Comparison of ENCODE assay signal across 13 cellular contexts in genomic region chr18:2302628-2303516, GRCh38.
DNase-seq lines count a peak whose midpoint lies in the region; ATAC-seq and TF ChIP-seq lines count a peak whose summit lies in the region.
"Had no signal": no experiment of that assay in that cellular context is flagged by ENCODE, and none has a peak within 500 bp of the region (broad histone marks: within the 10 kb centered on the region; RNA-seq: fewer than 3 reads in every experiment).

No MANE protein-coding gene starts in this region.

- peak overlapping the region; percentile 87 for H3K27ac ChIP-seq in RWPE1
- H3K27ac ChIP-seq: Peyer's patch had no signal

- no peaks in the 10 kb centered on the region for H3K36me3 Mint-ChIP-seq in progenitor cell of endocrine pancreas (ENCODE audit: insufficient read depth)

- no peaks in the 10 kb centered on the region for H3K27me3 Mint-ChIP-seq in progenitor cell of endocrine pancreas

- TF ChIP-seq CTCF in RWPE1 (conservative IDR thresholded peaks at IDR 0.05; ENCODE audit: low read depth) (no peak), progenitor cell of endocrine pancreas (IDR thresholded peaks at IDR 0.05; ENCODE audit: unreplicated experiment) (no peak)

- CTCF ChIA-PET in RWPE1 (lab: Yijun Ruan, JAX): interaction anchor here (0.6 kb wide), 2 partner anchors 109 to 1433 kb away, joined by 3 to 4 read pairs; no protein-coding TSS in a partner anchor

- H3K27ac Mint-ChIP-seq in progenitor cell of endocrine pancreas: peak overlapping the region; percentile 82
- H3K27ac Mint-ChIP-seq: activated CD4-positive, alpha-beta T cell treated with anti-CD3 and anti-CD28 coated beads for 36 hours; activated naive CD4-positive, alpha-beta T cell treated with anti-CD3 and anti-CD28 coated beads for 36 hours; stimulated activated naive CD8-positive, alpha-beta T cell treated with anti-CD3 and anti-CD28 coated beads, Interleukin-15, amount 100 ng/mL, for 72 hours had no signal

- DNase-seq in H4 (ENCODE audit: low spot score) (peak; percentile 7), RWPE1 (ENCODE audit: low spot score) (peak; percentile 92), progenitor cell of endocrine pancreas (ENCODE audit: low spot score, unreplicated experiment) (no peak), nucleus accumbens (lab: John Stamatoyannopoulos, UW) (no peak), NCI-H187 (lab: John Stamatoyannopoulos, UW) (no peak)
- DNase-seq: activated CD4-positive, alpha-beta T cell treated with anti-CD3 and anti-CD28 coated beads for 36 hours; activated naive CD4-positive, alpha-beta T cell treated with anti-CD3 and anti-CD28 coated beads for 36 hours; NCI-H2081; Peyer's patch; stimulated activated naive CD8-positive, alpha-beta T cell treated with anti-CD3 and anti-CD28 coated beads, Interleukin-15, amount 100 ng/mL, for 72 hours had no signal

- peaks cover 8% of the 10 kb centered on the region for H3K4me1 Mint-ChIP-seq in progenitor cell of endocrine pancreas (ENCODE audit: low read depth)
- H3K4me1 Mint-ChIP-seq: activated CD4-positive, alpha-beta T cell treated with anti-CD3 and anti-CD28 coated beads for 36 hours; stimulated activated naive CD8-positive, alpha-beta T cell treated with anti-CD3 and anti-CD28 coated beads, Interleukin-15, amount 100 ng/mL, for 72 hours had no signal

- peak overlapping the region; percentile 9 for H3K4me3 Mint-ChIP-seq in progenitor cell of endocrine pancreas (ENCODE audit: low read depth)
- H3K4me3 Mint-ChIP-seq: activated CD4-positive, alpha-beta T cell treated with anti-CD3 and anti-CD28 coated beads for 36 hours; activated naive CD4-positive, alpha-beta T cell treated with anti-CD3 and anti-CD28 coated beads for 36 hours; stimulated activated naive CD8-positive, alpha-beta T cell treated with anti-CD3 and anti-CD28 coated beads, Interleukin-15, amount 100 ng/mL, for 72 hours had no signal

- POLR2A ChIA-PET in RWPE1 (lab: Yijun Ruan, JAX; ENCODE audit: low non-redundant PET): no interaction called here

- ATAC-seq in esophagus mucosa (peak; percentile 56), HG03342 (IDR thresholded peaks at IDR 0.05; ENCODE audit: unreplicated experiment) (no peak), HG03095 (IDR thresholded peaks at IDR 0.05; ENCODE audit: unreplicated experiment) (no peak)
- ATAC-seq: activated CD4-positive, alpha-beta T cell treated with anti-CD3 and anti-CD28 coated beads for 36 hours; stimulated activated naive CD8-positive, alpha-beta T cell treated with anti-CD3 and anti-CD28 coated beads, Interleukin-15, amount 100 ng/mL, for 72 hours had no signal

- H3K9me3 Mint-ChIP-seq in progenitor cell of endocrine pancreas (ENCODE audit: low read depth): no peaks in the 10 kb centered on the region
- H3K9me3 Mint-ChIP-seq: activated naive CD4-positive, alpha-beta T cell treated with anti-CD3 and anti-CD28 coated beads for 36 hours; stimulated activated naive CD8-positive, alpha-beta T cell treated with anti-CD3 and anti-CD28 coated beads, Interleukin-15, amount 100 ng/mL, for 72 hours had no signal

Comparison
In these comparisons a context has a peak if more than half of its experiments do, and no peak if none do; other contexts are left out.
1. DNase-seq: peak in H4 (single experiment) and RWPE1 (single experiment); none in progenitor cell of endocrine pancreas (single experiment), nucleus accumbens (0 of 56) and NCI-H187 (0 of 2).